Comparison of ENCODE assay signal across 10 cellular contexts in the genomic region with DNA sequence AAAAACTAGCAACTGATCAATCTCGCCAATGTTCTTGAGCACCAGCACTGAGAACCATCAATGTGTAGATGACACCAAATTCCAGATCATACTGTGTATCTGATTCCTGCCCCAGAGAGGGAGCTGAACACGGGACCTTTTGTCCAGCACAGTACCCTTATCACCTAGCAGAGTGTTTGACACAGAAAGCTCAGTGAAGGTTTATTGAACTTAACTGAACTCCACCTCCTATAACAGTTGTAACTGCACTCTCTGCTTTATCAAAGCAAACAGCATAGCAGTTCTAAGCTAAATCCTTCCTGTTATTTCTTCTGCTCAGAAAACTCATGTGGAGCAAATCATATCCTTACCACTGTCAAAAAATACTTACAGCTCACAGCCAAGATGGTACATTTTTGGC.
"Had no signal": no experiment of that assay in that cellular context is flagged by ENCODE, and none has a peak within 500 bp of the region (broad histone marks: within the 10 kb centered on the region; RNA-seq: fewer than 3 reads in every experiment).

No MANE protein-coding gene starts in this region.

- H2AFZ ChIP-seq: GM23248 had no signal

- H3K27ac ChIP-seq: GM23248, HL-60 had no signal

- FAIRE-seq: K562 had no signal

- H3K9ac ChIP-seq: GM23248 had no signal

- H3K36me3 ChIP-seq: HAP-1 had no signal

- ATAC-seq: HCT116, K562 had no signal

- H3K4me3 ChIP-seq: GM23248, HAP-1, K562 had no signal

- H3K4me1 ChIP-seq: HAP-1 had no signal

- H3K9me3 ChIP-seq: HAP-1 had no signal

- DNase-seq: GM23248, GOT3, H7, HFFc6, IMR-90, KG1 had no signal
